ENCODE assay signal across 10 cellular contexts in genomic region chr7:99257675-99258074, GRCh38. TPM values are rescaled to one million over a fixed set of nuclear protein-coding genes. Genes with fewer than 3 reads are reported as not detected.
"Had no signal": no experiment of that assay in that cellular context is flagged by ENCODE, and none has a peak within 500 bp of the region (broad histone marks: within the 10 kb centered on the region; RNA-seq: fewer than 3 reads in every experiment).

No MANE protein-coding gene starts in this region.

- DNase-seq: GM23248, GOT3, H9, HCEC 1CT, HFFc6 had no signal

- H3K4me3 Mint-ChIP-seq: H9, HFFc6, IgD-negative memory B cell had no signal

- H3K9me3 Mint-ChIP-seq: H9, HFFc6 had no signal

- H3K9ac ChIP-seq: GM23248 had no signal

- ATAC-seq: HepG2 had no signal

- H3K4me1 Mint-ChIP-seq: IgD-negative memory B cell had no signal

- H3K27ac ChIP-seq: GM23248, HL-60 had no signal

- H2AFZ ChIP-seq: GM23248 had no signal

- H3K27ac Mint-ChIP-seq: H9, HFFc6, IgD-negative memory B cell had no signal

- H3K4me3 ChIP-seq: GM23248 had no signal

- FAIRE-seq: H54, HepG2 had no signal

RNA-seq across cellular contexts. Expression of gene MYH16, which starts 15.0 kb away (rescaled TPM):
- total RNA-seq: GM23248, H9 had no signal
- polyA plus RNA-seq: GM23248, IgD-negative memory B cell had no signal

RNA-seq across cellular contexts. Expression of gene KPNA7, which starts 49.8 kb away (rescaled TPM):
- total RNA-seq: GM23248, H9, HFFc6, HT1080 had no signal
- polyA plus RNA-seq: GM23248, IgD-negative memory B cell had no signal
